ENCODE assay signal across 7 cellular contexts in the genomic region with DNA sequence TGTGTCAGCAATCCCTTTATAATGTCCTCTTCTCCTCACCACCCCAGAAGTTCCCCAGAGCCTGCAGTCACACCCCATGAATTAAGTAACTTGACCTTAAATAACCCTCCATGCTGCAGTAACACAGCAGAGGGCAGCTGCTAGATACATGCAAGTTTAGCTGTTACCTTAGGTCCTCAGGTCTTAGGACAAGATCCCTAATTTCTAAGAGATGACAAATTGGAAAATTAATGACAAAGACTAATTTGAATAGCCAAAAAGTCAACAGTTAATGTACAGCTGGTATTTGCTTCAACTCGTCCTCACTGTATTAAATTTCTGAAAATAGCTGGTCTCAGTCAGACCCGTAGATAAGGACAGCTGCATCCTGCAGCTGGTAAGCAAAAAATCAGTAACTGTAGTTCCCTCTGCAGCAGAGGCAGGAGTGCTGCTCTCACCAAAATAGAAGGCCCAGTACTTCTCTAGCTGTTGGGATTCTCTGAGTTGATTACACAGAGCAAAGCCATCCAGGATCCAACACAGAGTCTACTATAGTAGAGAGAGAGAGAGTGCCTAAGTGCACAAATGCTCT.
DNase-seq lines count a peak whose midpoint lies in the region; ATAC-seq and TF ChIP-seq lines count a peak whose summit lies in the region.

No MANE protein-coding gene starts in this region.

- peak overlapping the region; percentile 77 for H3K27ac ChIP-seq in subcutaneous abdominal adipose tissue (ENCODE audit: low read depth, low read length)

- DNase-seq in NCI-H510A (lab: John Stamatoyannopoulos, UW) (peak; percentile 33), erythroblast (lab: John Stamatoyannopoulos, UW) (peak; percentile 68 to 71), UCSD-AML1 (lab: John Stamatoyannopoulos, UW; ENCODE audit: unreplicated experiment) (no peak)
- no peak for DNase-seq in activated T-cell treated with anti-CD3 and anti-CD28 coated beads, Interleukin-2, amount 50 U/mL, for 72 hours

- no peaks in the 10 kb centered on the region for H3K27me3 Mint-ChIP-seq in activated T-cell treated with anti-CD3 and anti-CD28 coated beads, Interleukin-2, amount 50 U/mL, for 72 hours (ENCODE audit: low read depth)

- peak; percentile 68 for ATAC-seq in GM18909 (IDR thresholded peaks at IDR 0.05; ENCODE audit: poor library complexity, unreplicated experiment)
- ATAC-seq in HG03025 (IDR thresholded peaks at IDR 0.05; ENCODE audit: low FRiP score, unreplicated experiment) = peak; percentile 53
- no peak for ATAC-seq in activated T-cell treated with anti-CD3 and anti-CD28 coated beads, Interleukin-2, amount 50 U/mL, for 72 hours (replicated peaks in 1 of 2)

- no peaks in the 10 kb centered on the region for H3K36me3 Mint-ChIP-seq in activated T-cell treated with anti-CD3 and anti-CD28 coated beads, Interleukin-2, amount 50 U/mL, for 72 hours (ENCODE audit: insufficient read depth in 2 of 2)

- no peak overlapping the region for H3K4me3 Mint-ChIP-seq in activated T-cell treated with anti-CD3 and anti-CD28 coated beads, Interleukin-2, amount 50 U/mL, for 72 hours

- H3K9me3 ChIP-seq in subcutaneous abdominal adipose tissue (ENCODE audit: control insufficient read depth in 5 of 5, low read length in 5 of 5) = no peaks in the 10 kb centered on the region

- H3K27me3 ChIP-seq in subcutaneous abdominal adipose tissue (ENCODE audit: control insufficient read depth in 5 of 5, insufficient read depth in 4 of 5, low read length in 5 of 5) = no peaks in the 10 kb centered on the region

- peaks cover 8 to 42% (median 35%) of the 10 kb centered on the region in 5 donors for H3K4me1 ChIP-seq in subcutaneous abdominal adipose tissue (ENCODE audit: control insufficient read depth in 5 of 5, insufficient read depth in 5 of 5, low read length in 5 of 5)

- H3K4me3 ChIP-seq in subcutaneous abdominal adipose tissue (ENCODE audit: low read depth in 1 of 5, low read length in 5 of 5) = no peak overlapping the region

- peaks cover 16% of the 10 kb centered on the region for H3K4me1 Mint-ChIP-seq in activated T-cell treated with anti-CD3 and anti-CD28 coated beads, Interleukin-2, amount 50 U/mL, for 72 hours (ENCODE audit: low read depth)

- H3K27ac Mint-ChIP-seq in activated T-cell treated with anti-CD3 and anti-CD28 coated beads, Interleukin-2, amount 50 U/mL, for 72 hours = no peak overlapping the region

- peaks cover 0 to 10% (median 9%) of the 10 kb centered on the region in 5 donors for H3K36me3 ChIP-seq in subcutaneous abdominal adipose tissue (ENCODE audit: control insufficient read depth in 5 of 5, insufficient read depth in 5 of 5, low read length in 5 of 5)

- peak overlapping the region in 2 of 5 donors; percentile 12 to 16 for H3K9ac ChIP-seq in subcutaneous abdominal adipose tissue (ENCODE audit: low read length in 5 of 5)

- TF ChIP-seq POLR2A in erythroblast (IDR thresholded peaks at IDR 0.05; ENCODE audit: low read length) = no peak

- no peaks in the 10 kb centered on the region for H3K9me3 Mint-ChIP-seq in activated T-cell treated with anti-CD3 and anti-CD28 coated beads, Interleukin-2, amount 50 U/mL, for 72 hours

Comparison
In these comparisons a context has a peak if more than half of its experiments do, and no peak if none do; other contexts are left out.
1. ATAC-seq: peak in GM18909 (single experiment) and HG03025 (single experiment); none in activated T-cell treated with anti-CD3 and anti-CD28 coated beads, Interleukin-2, amount 50 U/mL, for 72 hours (0 of 2).
2. DNase-seq: peak in NCI-H510A (single experiment) and erythroblast (2 of 2); none in UCSD-AML1 (single experiment) and activated T-cell treated with anti-CD3 and anti-CD28 coated beads, Interleukin-2, amount 50 U/mL, for 72 hours (0 of 2).